Comparison of ENCODE assay signal across 9 cellular contexts in the genomic region with DNA sequence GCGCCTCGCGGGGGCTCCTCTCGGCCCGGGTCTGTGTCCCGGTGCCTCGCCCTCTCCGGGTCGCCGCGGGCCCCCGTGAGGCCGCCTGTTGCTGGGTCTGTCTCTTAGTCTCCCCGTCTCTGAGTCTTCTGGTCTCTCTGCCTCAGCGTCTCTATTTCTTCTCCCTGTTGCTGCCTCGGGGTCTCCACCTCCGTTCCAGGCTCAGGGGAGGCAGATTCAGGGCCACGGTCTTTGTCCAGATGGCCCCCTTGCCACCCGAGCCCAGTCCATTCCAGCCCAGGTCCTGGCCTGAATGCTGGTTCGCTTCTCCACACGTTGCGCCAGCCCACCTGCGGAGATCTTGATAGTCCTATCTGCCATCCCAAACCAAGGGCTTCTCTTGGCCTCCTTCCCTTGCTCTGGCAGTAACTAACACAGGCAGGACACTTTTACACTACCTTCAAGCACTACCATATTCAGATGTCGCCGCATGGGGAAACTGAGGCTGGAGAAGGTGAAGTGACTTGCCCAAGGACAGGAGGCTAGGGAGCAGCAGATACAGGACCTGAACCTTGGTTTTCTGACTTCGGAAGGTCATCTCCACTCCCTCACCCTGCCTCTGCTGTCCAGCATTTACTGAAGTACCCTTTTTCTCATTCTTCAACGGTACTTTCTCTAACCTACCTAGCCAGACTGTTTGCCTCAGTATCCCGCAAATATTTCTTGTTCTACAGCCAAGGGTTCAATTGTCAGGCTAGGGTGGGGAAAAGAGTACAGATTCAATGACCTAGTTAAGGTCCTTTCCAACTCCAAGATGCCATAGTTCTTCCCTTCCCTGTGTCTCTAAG. TPM values are rescaled to one million over a fixed set of nuclear protein-coding genes. Genes with fewer than 3 reads are reported as not detected.
DNase-seq lines count a peak whose midpoint lies in the region; ATAC-seq and TF ChIP-seq lines count a peak whose summit lies in the region.
"Had no signal": no experiment of that assay in that cellular context is flagged by ENCODE, and none has a peak within 500 bp of the region (broad histone marks: within the 10 kb centered on the region; RNA-seq: fewer than 3 reads in every experiment).

No MANE protein-coding gene starts in this region.

- no peak overlapping the region for H3K27ac ChIP-seq in spleen

- H3K9me3 Mint-ChIP-seq in HFFc6 (no peaks in the 10 kb centered on the region), nephron (no peaks in the 10 kb centered on the region)

- TF ChIP-seq POLR2A in spleen (IDR thresholded peaks at IDR 0.05), result no peak

- H3K36me3 Mint-ChIP-seq in HFFc6 (ENCODE audit: low read depth) (peaks cover 5% of the 10 kb centered on the region; the same call in 1 of the 2 replicates), nephron (ENCODE audit: low read depth) (no peaks in the 10 kb centered on the region)

- TF ChIP-seq CTCF in AG10803 (conservative IDR thresholded peaks at IDR 0.05; ENCODE audit: low read length) (no peak), HFFc6 (IDR thresholded peaks at IDR 0.05) (no peak), choroid plexus epithelial cell (conservative IDR thresholded peaks at IDR 0.05; ENCODE audit: low read depth, low read length) (no peak), nephron (IDR thresholded peaks at IDR 0.05; ENCODE audit: unreplicated experiment in 3 of 3) (no peak), spleen (IDR thresholded peaks at IDR 0.05 in 8 of 11, conservative IDR thresholded peaks at IDR 0.05 in 3 of 11) (no peak)

- intact Hi-C loops in spleen (cut with DNase I; ENCODE audit: low total_unique reads), result no loop called here

- peak overlapping the region; percentile 9 for H3K4me3 ChIP-seq in AG10803 (ENCODE audit: low read length)
- peak overlapping the region; percentile 35 for H3K4me3 ChIP-seq in choroid plexus epithelial cell (ENCODE audit: low read depth, low read length)
- peak overlapping the region in 4 of 8 donors; percentile 13 to 72 (median 21) for H3K4me3 ChIP-seq in spleen

- peaks cover 0 to 28% (median 21%) of the 10 kb centered on the region in 6 donors for H3K4me1 ChIP-seq in spleen

- H3K4me1 Mint-ChIP-seq in HFFc6 (ENCODE audit: low read depth) (peaks cover 25% of the 10 kb centered on the region), nephron (peaks cover 56% of the 10 kb centered on the region)

- no peaks in the 10 kb centered on the region for H3K36me3 ChIP-seq in spleen
- H3K36me3 ChIP-seq: adrenal gland had no signal

- H3K4me3 Mint-ChIP-seq in HFFc6, result peak overlapping the region; percentile 82
- peak overlapping the region; percentile 95 to 100 (median 100) for H3K4me3 Mint-ChIP-seq in nephron

- peaks cover 52% of the 10 kb centered on the region for H3K27me3 Mint-ChIP-seq in HFFc6 (ENCODE audit: insufficient read depth)
- H3K27me3 Mint-ChIP-seq in nephron (ENCODE audit: low read depth), result peaks cover 9% of the 10 kb centered on the region

- H3K9me3 ChIP-seq in spleen, result no peaks in the 10 kb centered on the region
- H3K9me3 ChIP-seq: adrenal gland had no signal

- H3K27ac Mint-ChIP-seq in HFFc6 (no peak overlapping the region), nephron (peak overlapping the region; percentile 87 to 97 (median 97))

- DNase-seq in AG10803 (ENCODE audit: low read depth), result no peak
- no peak for DNase-seq in HFFc6
- no peak for DNase-seq in choroid plexus epithelial cell (ENCODE audit: low read depth)
- DNase-seq in NCI-H1105 treated with DMSO at 0.1 percent for 48 hours (lab: John Stamatoyannopoulos, UW), result no peak
- no peak for DNase-seq in spleen

- ATAC-seq in HG03159 (IDR thresholded peaks at IDR 0.05; ENCODE audit: unreplicated experiment) (no peak), GM21737 (IDR thresholded peaks at IDR 0.05; ENCODE audit: unreplicated experiment) (no peak)

- H3K27me3 ChIP-seq in spleen (replicated peaks in 1 of 7), result peaks cover 0 to 56% (median 33%) of the 10 kb centered on the region in 7 donors
- H3K27me3 ChIP-seq: adrenal gland had no signal

- 30 to 62% (median 34%) methylated on average over 15 to 28 of the region's 28 CpGs for WGBS in spleen, 5 donors

RNA-seq across cellular contexts. Expression of gene IGDCC4, which starts 0.6 kb away (rescaled TPM):
- under 1 TPM; 0.07 to 0.72 (median 0.55) TPM for total RNA-seq in HFFc6 (2021; fragmentation: NEBNext Ultra II Directional; extraction: Animal tissue kit (Norgen Biotek cat#: 25700))
- total RNA-seq in spleen, result 1 to 10 TPM in 2 of 7 donors, under 1 TPM in 5; 0.13 to 2.8 (median 0.75) TPM
- polyA plus RNA-seq in spleen, result 1 to 10 TPM in 2 of 3 donors, under 1 TPM in 1; 0.58 to 1.2 (median 1.0) TPM

RNA-seq across cellular contexts. Expression of gene IGDCC3, which starts 45.6 kb away (rescaled TPM):
- not detected for total RNA-seq in HFFc6 (2021; fragmentation: NEBNext Ultra II Directional; extraction: Animal tissue kit (Norgen Biotek cat#: 25700))
- under 1 TPM in 1 of 7 donors, not detected in 6; 0.34 TPM for total RNA-seq in spleen
- under 1 TPM in 2 of 3 donors, not detected in 1; 0.03 TPM for polyA plus RNA-seq in spleen
